ENCODE assay signal across 1 cellular context in genomic region chr14:64733321-64733720, GRCh38.
TF ChIP-seq lines count a peak whose summit lies in the region.

No MANE protein-coding gene starts in this region.

TF ChIP-seq in WTC11, 78 proteins besides CTCF, POLR2A, EP300 and RAD21 (continued from another document):
- TF ChIP-seq USF1 (CRISPR knock-in tag; IDR thresholded peaks at IDR 0.05) (no peak), E2F5 (CRISPR knock-in tag; IDR thresholded peaks at IDR 0.05) (no peak), FOXJ3 (CRISPR knock-in tag; IDR thresholded peaks at IDR 0.05; ENCODE audit: borderline replicate concordance) (no peak), ZNF532 (CRISPR knock-in tag; IDR thresholded peaks at IDR 0.05; ENCODE audit: borderline replicate concordance) (no peak), RELA (CRISPR knock-in tag; IDR thresholded peaks at IDR 0.05; ENCODE audit: borderline replicate concordance) (no peak), SP1 (CRISPR knock-in tag; conservative IDR thresholded peaks at IDR 0.05) (no peak), ZNF671 (CRISPR knock-in tag; IDR thresholded peaks at IDR 0.05) (no peak), TP53 (CRISPR knock-in tag; IDR thresholded peaks at IDR 0.05) (no peak)
